28 cellular contexts compared by ENCODE assay signal in genomic region chr10:79479283-79479909, GRCh38. TPM values are rescaled to one million over a fixed set of nuclear protein-coding genes. Genes with fewer than 3 reads are reported as not detected.
"Had no signal": no experiment of that assay in that cellular context is flagged by ENCODE, and none has a peak within 500 bp of the region (broad histone marks: within the 10 kb centered on the region; RNA-seq: fewer than 3 reads in every experiment).

No MANE protein-coding gene starts in this region.

- H3K4me3 ChIP-seq: colonic mucosa, gastroesophageal sphincter, heart left ventricle, hepatocyte, lung, prostate gland, right atrium auricular region, sigmoid colon, stomach, testis, tibial artery had no signal

- H3K4me1 ChIP-seq: colonic mucosa, gastroesophageal sphincter, prostate gland, stomach had no signal

- H3K4me2 ChIP-seq: hepatocyte had no signal

- FAIRE-seq: kidney had no signal

- DNase-seq: colonic mucosa; effector CD8-positive, alpha-beta T cell; endodermal cell; foreskin fibroblast; heart left ventricle; kidney; mesenchymal stem cell; midbrain; naive thymus-derived CD8-positive, alpha-beta T cell; nephron progenitor cell; nucleus accumbens; sigmoid colon; stimulated activated CD4-positive, alpha-beta T cell treated with anti-CD3 and anti-CD28 coated beads, Interleukin-2, amount 100 ng/mL, for 24 hours; stimulated activated CD4-positive, alpha-beta T cell treated with anti-CD3 and anti-CD28 coated beads, Interleukin-4, amount 100 ng/mL, for 24 hours; stimulated activated naive CD4-positive, alpha-beta T cell treated with Interleukin-2 at 50 U/mL for 16 hours; stomach; testis; tibial artery had no signal

- H2AFZ ChIP-seq: hepatocyte had no signal

- H3K9me3 ChIP-seq: colonic mucosa, gastroesophageal sphincter, heart left ventricle, prostate gland, right atrium auricular region, sigmoid colon, stomach, testis, tibial artery had no signal

- H3K79me2 ChIP-seq: hepatocyte had no signal

- ATAC-seq: esophagus mucosa; gastroesophageal sphincter; heart left ventricle; left lobe of liver; naive thymus-derived CD8-positive, alpha-beta T cell; stimulated activated effector memory CD8-positive, alpha-beta T cell treated with anti-CD3 and anti-CD28 coated beads, Interleukin-12 subunit alpha, Interleukin-12 subunit beta, amount 100 ng/mL, for 72 hours had no signal

- H3K27ac ChIP-seq: colonic mucosa, epithelial cell of prostate, gastroesophageal sphincter, heart left ventricle, hepatocyte, prostate gland, right atrium auricular region, sigmoid colon, stomach, testis, tibial artery had no signal

- H3K27me3 ChIP-seq: colonic mucosa, gastroesophageal sphincter, heart left ventricle, hepatocyte, right atrium auricular region, sigmoid colon, stomach, testis, tibial artery had no signal

- H3K36me3 ChIP-seq: colonic mucosa, gastroesophageal sphincter, heart left ventricle, prostate gland, right atrium auricular region, sigmoid colon, stomach, tibial artery had no signal

RNA-seq across cellular contexts. Expression of gene EIF5AL1, which starts 32.9 kb away (rescaled TPM):
- total RNA-seq: osteocyte had no signal
